Comparison of ENCODE assay signal across 23 cellular contexts in the genomic region with DNA sequence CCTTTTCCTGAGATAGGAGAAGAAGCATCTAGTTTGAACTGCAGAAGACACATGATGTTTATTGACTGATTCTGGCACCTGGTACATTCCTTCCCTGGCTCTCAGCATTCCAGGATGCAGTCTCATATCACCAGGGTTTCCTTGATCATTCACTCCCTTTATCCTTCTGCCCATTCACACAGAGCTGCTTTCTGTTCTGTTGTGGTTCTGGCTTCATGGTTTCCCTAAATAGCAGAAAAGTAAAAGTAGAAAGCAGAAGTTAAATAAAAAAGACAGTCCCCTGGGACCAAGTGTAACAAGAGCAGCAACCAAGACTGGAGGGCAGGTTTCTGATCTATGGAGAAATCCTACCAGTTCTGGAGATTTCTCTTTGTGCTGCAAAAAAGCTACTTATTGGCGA. TPM values are rescaled to one million over a fixed set of nuclear protein-coding genes. Genes with fewer than 3 reads are reported as not detected.
A peak's percentile ranks its signal among the peaks of the same experiment; 100 is the strongest.
DNase-seq lines count a peak whose midpoint lies in the region; ATAC-seq, FAIRE-seq and TF ChIP-seq lines count a peak whose summit lies in the region.
"Had no signal": no experiment of that assay in that cellular context is flagged by ENCODE, and none has a peak within 500 bp of the region (broad histone marks: within the 10 kb centered on the region; RNA-seq: fewer than 3 reads in every experiment).

No MANE protein-coding gene starts in this region.

- H3K4me1 ChIP-seq in Karpas-422 (ENCODE audit: low read length) (peaks cover 11% of the 10 kb centered on the region), keratinocyte (ENCODE audit: control insufficient read depth, extremely low read depth, insufficient read depth, low read length) (peaks cover 9% of the 10 kb centered on the region), right cardiac atrium (ENCODE audit: control insufficient read depth, insufficient read depth, low read length) (no peaks in the 10 kb centered on the region)
- H3K4me1 ChIP-seq: right atrium auricular region had no signal

- DNase-seq in Karpas-422: peak; percentile 83
- no peak for DNase-seq in keratinocyte (ENCODE audit: low read depth, low spot score)
- no peak for DNase-seq in AG08396 (ENCODE audit: low spot score)
- DNase-seq in osteocyte (ENCODE audit: extremely low spot score, unreplicated experiment): no peak
- DNase-seq in right cardiac atrium: no peak
- no peak for DNase-seq in activated T-helper 2 cell treated with anti-CD3 and anti-CD28 coated beads, Interferon-gamma antibody, Interleukin-2, Interleukin-4, amounts not matched to agents 10 μg/mL and 5 μg/mL and 100 μg/mL, durations not matched to agents 14 hours and 24 hours and 36 hours (ENCODE audit: low spot score)
- DNase-seq: activated CD8-positive, alpha-beta memory T cell treated with anti-CD3 and anti-CD28 coated beads, Interleukin-2, amount 50 U/mL, for 4 hours; brain microvascular endothelial cell; Calu3; dermis blood vessel endothelial cell; erythroblast; MG63; midbrain had no signal

- H3K9ac ChIP-seq in Karpas-422 (ENCODE audit: low read length) (no peak overlapping the region), keratinocyte (ENCODE audit: control insufficient read depth, extremely low read depth, insufficient read depth, low read length) (no peak overlapping the region)

- no peaks in the 10 kb centered on the region for H3K36me3 Mint-ChIP-seq in osteocyte (ENCODE audit: unreplicated experiment)
- no peaks in the 10 kb centered on the region for H3K36me3 Mint-ChIP-seq in activated T-helper 2 cell treated with anti-CD3 and anti-CD28 coated beads, Interferon-gamma antibody, Interleukin-2, Interleukin-4, amounts not matched to agents 10 μg/mL and 5 μg/mL and 100 μg/mL, durations not matched to agents 14 hours and 24 hours and 36 hours (ENCODE audit: low read depth)
- H3K36me3 Mint-ChIP-seq: activated naive CD4-positive, alpha-beta T cell treated with anti-CD3 and anti-CD28 coated beads, Interleukin-2, amount 50 U/mL, for 24 hours had no signal

- intact Hi-C loops in right cardiac atrium (cut with DNase I): no loop called here
- intact Hi-C loops in activated T-helper 2 cell treated with anti-CD3 and anti-CD28 coated beads, Interferon-gamma antibody, Interleukin-2, Interleukin-4, amounts not matched to agents 10 μg/mL and 5 μg/mL and 100 μg/mL, durations not matched to agents 14 hours and 24 hours and 36 hours (cut with micrococcal nuclease): no loop called here

- H2AFZ ChIP-seq in Karpas-422 (ENCODE audit: low read length) (no peak overlapping the region), keratinocyte (ENCODE audit: control insufficient read depth, low read length) (no peak overlapping the region)

- FAIRE-seq in keratinocyte (lab: Jason Lieb, UNC): peak; percentile 26

- H3K36me3 ChIP-seq in Karpas-422 (ENCODE audit: insufficient read depth, low read length) (no peaks in the 10 kb centered on the region), keratinocyte (ENCODE audit: control insufficient read depth in 2 of 2, extremely low read depth in 1 of 2, insufficient read depth in 2 of 2, low read length in 2 of 2) (no peaks in the 10 kb centered on the region)
- H3K36me3 ChIP-seq: brain microvascular endothelial cell, MG63, right atrium auricular region had no signal

- H3K4me3 Mint-ChIP-seq in osteocyte (ENCODE audit: unreplicated experiment): no peak overlapping the region
- H3K4me3 Mint-ChIP-seq in activated T-helper 2 cell treated with anti-CD3 and anti-CD28 coated beads, Interferon-gamma antibody, Interleukin-2, Interleukin-4, amounts not matched to agents 10 μg/mL and 5 μg/mL and 100 μg/mL, durations not matched to agents 14 hours and 24 hours and 36 hours (ENCODE audit: low read depth): no peak overlapping the region
- H3K4me3 Mint-ChIP-seq: activated naive CD4-positive, alpha-beta T cell treated with anti-CD3 and anti-CD28 coated beads, Interleukin-2, amount 50 U/mL, for 24 hours had no signal

- H3K9me3 Mint-ChIP-seq in osteocyte (ENCODE audit: unreplicated experiment): no peaks in the 10 kb centered on the region
- H3K9me3 Mint-ChIP-seq in activated T-helper 2 cell treated with anti-CD3 and anti-CD28 coated beads, Interferon-gamma antibody, Interleukin-2, Interleukin-4, amounts not matched to agents 10 μg/mL and 5 μg/mL and 100 μg/mL, durations not matched to agents 14 hours and 24 hours and 36 hours: no peaks in the 10 kb centered on the region
- H3K9me3 Mint-ChIP-seq: activated naive CD4-positive, alpha-beta T cell treated with anti-CD3 and anti-CD28 coated beads, Interleukin-2, amount 50 U/mL, for 24 hours had no signal

- dilution Hi-C loops in keratinocyte (cut with MboI; ENCODE audit: extremely low pct_ligation_motif_present, low sequenced_read_pairs): no loop called here

- H3K27ac Mint-ChIP-seq in osteocyte (ENCODE audit: unreplicated experiment): no peak overlapping the region
- no peak overlapping the region for H3K27ac Mint-ChIP-seq in activated T-helper 2 cell treated with anti-CD3 and anti-CD28 coated beads, Interferon-gamma antibody, Interleukin-2, Interleukin-4, amounts not matched to agents 10 μg/mL and 5 μg/mL and 100 μg/mL, durations not matched to agents 14 hours and 24 hours and 36 hours
- H3K27ac Mint-ChIP-seq: activated naive CD4-positive, alpha-beta T cell treated with anti-CD3 and anti-CD28 coated beads, Interleukin-2, amount 50 U/mL, for 24 hours had no signal

- no peak overlapping the region for H3K4me3 ChIP-seq in Karpas-422 (ENCODE audit: low read length)
- H3K4me3 ChIP-seq in keratinocyte (ENCODE audit: control insufficient read depth in 2 of 3, extremely low read depth in 1 of 3, insufficient read depth in 2 of 3, low read depth in 1 of 3, low read length in 3 of 3): no peak overlapping the region
- H3K4me3 ChIP-seq in right cardiac atrium (ENCODE audit: low read length): no peak overlapping the region
- H3K4me3 ChIP-seq: MG63, right atrium auricular region had no signal

- ATAC-seq in GM18868 (IDR thresholded peaks at IDR 0.05; ENCODE audit: unreplicated experiment) (peak; percentile 89), GM21825 (IDR thresholded peaks at IDR 0.05; ENCODE audit: unreplicated experiment) (peak; percentile 52), right cardiac atrium (no peak)
- ATAC-seq: activated CD4-positive, CD25-positive, alpha-beta regulatory T cell treated with anti-CD3 and anti-CD28 coated beads, Interleukin-2, amount 50 U/mL, for 24 hours had no signal

- H3K79me2 ChIP-seq in Karpas-422 (ENCODE audit: low read length) (no peaks in the 10 kb centered on the region), keratinocyte (ENCODE audit: control insufficient read depth, insufficient read depth, low read length) (no peaks in the 10 kb centered on the region)

- TF ChIP-seq CTCF in keratinocyte (optimal IDR thresholded peaks at IDR 0.05 in 1 of 3, IDR thresholded peaks at IDR 0.05 in 1 of 3, conservative IDR thresholded peaks at IDR 0.05 in 1 of 3; ENCODE audit: extremely low read depth in 1 of 3, insufficient read depth in 2 of 3, low read length in 3 of 3) (no peak), osteocyte (IDR thresholded peaks at IDR 0.05) (no peak)

- no peaks in the 10 kb centered on the region for H3K4me1 Mint-ChIP-seq in osteocyte (ENCODE audit: unreplicated experiment)
- H3K4me1 Mint-ChIP-seq in activated T-helper 2 cell treated with anti-CD3 and anti-CD28 coated beads, Interferon-gamma antibody, Interleukin-2, Interleukin-4, amounts not matched to agents 10 μg/mL and 5 μg/mL and 100 μg/mL, durations not matched to agents 14 hours and 24 hours and 36 hours (ENCODE audit: low read depth): no peaks in the 10 kb centered on the region

- H4K20me1 ChIP-seq in Karpas-422 (ENCODE audit: insufficient read depth, low read depth, low read length): no peaks in the 10 kb centered on the region
- no peaks in the 10 kb centered on the region for H4K20me1 ChIP-seq in keratinocyte (ENCODE audit: control insufficient read depth, extremely low read depth, insufficient read depth, low read length)

- H3K9me3 ChIP-seq in Karpas-422 (ENCODE audit: low read length) (no peaks in the 10 kb centered on the region), keratinocyte (ENCODE audit: control insufficient read depth, low read depth, low read length) (no peaks in the 10 kb centered on the region), right cardiac atrium (ENCODE audit: control insufficient read depth, low read length) (no peaks in the 10 kb centered on the region)
- H3K9me3 ChIP-seq: MG63, right atrium auricular region had no signal

- H3K27ac ChIP-seq in Karpas-422 (ENCODE audit: low read length): no peak overlapping the region
- no peak overlapping the region for H3K27ac ChIP-seq in keratinocyte (ENCODE audit: control insufficient read depth, insufficient read depth, low read length)
- H3K27ac ChIP-seq in right cardiac atrium (ENCODE audit: low read length): no peak overlapping the region
- H3K27ac ChIP-seq: brain microvascular endothelial cell, right atrium auricular region had no signal

- H3K9me2 ChIP-seq in Karpas-422 (replicated peaks; ENCODE audit: insufficient read depth, low read length): no peaks in the 10 kb centered on the region

- H3K27me3 ChIP-seq in Karpas-422 (ENCODE audit: low read length): no peaks in the 10 kb centered on the region
- peaks cover 8% of the 10 kb centered on the region for H3K27me3 ChIP-seq in keratinocyte (ENCODE audit: control insufficient read depth, extremely low read depth, insufficient read depth, low read length)
- H3K27me3 ChIP-seq in right cardiac atrium (ENCODE audit: control insufficient read depth, insufficient read depth): peaks cover 4% of the 10 kb centered on the region
- H3K27me3 ChIP-seq: brain microvascular endothelial cell, right atrium auricular region had no signal

- H3K9me1 ChIP-seq in keratinocyte (ENCODE audit: control insufficient read depth, extremely low read depth, insufficient read depth, low read length): no peaks in the 10 kb centered on the region

- H3K4me2 ChIP-seq in Karpas-422 (ENCODE audit: low read depth, low read length, poor library complexity, severe bottlenecking): no peak overlapping the region
- H3K4me2 ChIP-seq in keratinocyte (ENCODE audit: control insufficient read depth, extremely low read depth, insufficient read depth, low read depth, low read length): no peak overlapping the region

- H3K27me3 Mint-ChIP-seq in osteocyte (ENCODE audit: unreplicated experiment): peaks cover 53% of the 10 kb centered on the region
- peaks cover 43% of the 10 kb centered on the region for H3K27me3 Mint-ChIP-seq in activated T-helper 2 cell treated with anti-CD3 and anti-CD28 coated beads, Interferon-gamma antibody, Interleukin-2, Interleukin-4, amounts not matched to agents 10 μg/mL and 5 μg/mL and 100 μg/mL, durations not matched to agents 14 hours and 24 hours and 36 hours (ENCODE audit: low read depth)

- 78% methylated on average over 1 of the region's 1 CpG for WGBS in right cardiac atrium

RNA-seq across cellular contexts. Expression of a gene that starts 3.2 kb away (rescaled TPM):
- not detected in 2 replicates for total RNA-seq in Karpas-422 (2014; rRNA removed; shearing (Covaris generic); ENCODE audit: low replicate concordance)
- not detected in 3 replicates for polyA plus RNA-seq in keratinocyte
- polyA plus RNA-seq in keratinocyte (2011; ENCODE audit: low read depth): not detected
- not detected in 2 replicates for polyA plus RNA-seq in keratinocyte (2011; cell fraction: cytosol; rRNA removed)
- polyA plus RNA-seq in keratinocyte (2011; cell fraction: nucleus; rRNA removed): not detected in 2 replicates
- polyA plus RNA-seq in keratinocyte (2012; ENCODE audit: low replicate concordance): not detected in 2 replicates
- not detected in 3 replicates for polyA minus RNA-seq in keratinocyte
- not detected for polyA minus RNA-seq in keratinocyte (2011; cell fraction: cytosol; rRNA and poly(A)+ RNA removed)
- polyA minus RNA-seq in keratinocyte (2011; cell fraction: nucleus; rRNA and poly(A)+ RNA removed): not detected in 2 replicates
- not detected in 2 replicates for total RNA-seq in osteocyte
- not detected for total RNA-seq in right cardiac atrium
- not detected for polyA plus RNA-seq in right cardiac atrium
- not detected in 2 replicates for total RNA-seq in activated T-helper 2 cell treated with anti-CD3 and anti-CD28 coated beads, Interferon-gamma antibody, Interleukin-2, Interleukin-4, amounts not matched to agents 10 μg/mL and 5 μg/mL and 100 μg/mL, durations not matched to agents 14 hours and 24 hours and 36 hours
- total RNA-seq: Calu3; dermis blood vessel endothelial cell; G401; kidney epithelial cell; right atrium auricular region; RPMI7951; T-helper 1 cell treated with Interleukin-12 subunit alpha and Interleukin-12 subunit beta and Interleukin-4 antibody, amounts not matched to agents 30 ng/mL and 1 ng/mL, for 36 hours; temporal lobe had no signal

RNA-seq across cellular contexts. Expression of a gene that starts 26.9 kb away (rescaled TPM):
- not detected in 2 replicates for total RNA-seq in Karpas-422 (2014; rRNA removed; shearing (Covaris generic); ENCODE audit: low replicate concordance)
- polyA plus RNA-seq in keratinocyte (not detected in 3 replicates), right cardiac atrium (not detected)
- polyA plus RNA-seq in keratinocyte (2011; ENCODE audit: low read depth): not detected
- not detected in 2 replicates for polyA plus RNA-seq in keratinocyte (2011; cell fraction: cytosol; rRNA removed)
- polyA plus RNA-seq in keratinocyte (2011; cell fraction: nucleus; rRNA removed): not detected in 2 replicates
- not detected in 2 replicates for polyA plus RNA-seq in keratinocyte (2012; ENCODE audit: low replicate concordance)
- polyA minus RNA-seq in keratinocyte: not detected in 3 replicates
- polyA minus RNA-seq in keratinocyte (2011; cell fraction: cytosol; rRNA and poly(A)+ RNA removed): not detected
- polyA minus RNA-seq in keratinocyte (2011; cell fraction: nucleus; rRNA and poly(A)+ RNA removed): not detected in 2 replicates
- total RNA-seq in osteocyte (not detected in 2 replicates), right cardiac atrium (not detected)
- not detected in 2 replicates for total RNA-seq in activated T-helper 2 cell treated with anti-CD3 and anti-CD28 coated beads, Interferon-gamma antibody, Interleukin-2, Interleukin-4, amounts not matched to agents 10 μg/mL and 5 μg/mL and 100 μg/mL, durations not matched to agents 14 hours and 24 hours and 36 hours
- total RNA-seq: Calu3; dermis blood vessel endothelial cell; G401; kidney epithelial cell; right atrium auricular region; RPMI7951; T-helper 1 cell treated with Interleukin-12 subunit alpha and Interleukin-12 subunit beta and Interleukin-4 antibody, amounts not matched to agents 30 ng/mL and 1 ng/mL, for 36 hours; temporal lobe had no signal

RNA-seq across cellular contexts. Expression of a gene that starts 28.1 kb away (rescaled TPM):
- total RNA-seq in Karpas-422 (2014; rRNA removed; shearing (Covaris generic); ENCODE audit: low replicate concordance): not detected in 2 replicates
- polyA plus RNA-seq in keratinocyte (not detected in 3 replicates), right cardiac atrium (not detected)
- not detected for polyA plus RNA-seq in keratinocyte (2011; ENCODE audit: low read depth)
- polyA plus RNA-seq in keratinocyte (2011; cell fraction: cytosol; rRNA removed): not detected in 2 replicates
- polyA plus RNA-seq in keratinocyte (2011; cell fraction: nucleus; rRNA removed): not detected in 2 replicates
- polyA plus RNA-seq in keratinocyte (2012; ENCODE audit: low replicate concordance): 0.82 TPM in 1 of 2 replicates, not detected in the other
- not detected in 3 replicates for polyA minus RNA-seq in keratinocyte
- polyA minus RNA-seq in keratinocyte (2011; cell fraction: cytosol; rRNA and poly(A)+ RNA removed): not detected
- not detected in 2 replicates for polyA minus RNA-seq in keratinocyte (2011; cell fraction: nucleus; rRNA and poly(A)+ RNA removed)
- total RNA-seq in osteocyte (not detected in 2 replicates), right cardiac atrium (not detected)
- not detected in 2 replicates for total RNA-seq in activated T-helper 2 cell treated with anti-CD3 and anti-CD28 coated beads, Interferon-gamma antibody, Interleukin-2, Interleukin-4, amounts not matched to agents 10 μg/mL and 5 μg/mL and 100 μg/mL, durations not matched to agents 14 hours and 24 hours and 36 hours
- total RNA-seq: Calu3; dermis blood vessel endothelial cell; G401; kidney epithelial cell; right atrium auricular region; RPMI7951; T-helper 1 cell treated with Interleukin-12 subunit alpha and Interleukin-12 subunit beta and Interleukin-4 antibody, amounts not matched to agents 30 ng/mL and 1 ng/mL, for 36 hours; temporal lobe had no signal

RNA-seq across cellular contexts. Expression of a gene that starts 44.3 kb away (rescaled TPM):
- not detected in 2 replicates for total RNA-seq in Karpas-422 (2014; rRNA removed; shearing (Covaris generic); ENCODE audit: low replicate concordance)
- polyA plus RNA-seq in keratinocyte: not detected in 3 replicates
- not detected for polyA plus RNA-seq in keratinocyte (2011; ENCODE audit: low read depth)
- polyA plus RNA-seq in keratinocyte (2011; cell fraction: cytosol; rRNA removed): not detected in 2 replicates
- not detected in 2 replicates for polyA plus RNA-seq in keratinocyte (2011; cell fraction: nucleus; rRNA removed)
- not detected in 2 replicates for polyA plus RNA-seq in keratinocyte (2012; ENCODE audit: low replicate concordance)
- not detected in 3 replicates for polyA minus RNA-seq in keratinocyte
- not detected for polyA minus RNA-seq in keratinocyte (2011; cell fraction: cytosol; rRNA and poly(A)+ RNA removed)
- polyA minus RNA-seq in keratinocyte (2011; cell fraction: nucleus; rRNA and poly(A)+ RNA removed): not detected in 2 replicates
- not detected in 2 replicates for total RNA-seq in osteocyte
- not detected for total RNA-seq in right cardiac atrium
- polyA plus RNA-seq in right cardiac atrium: not detected
- total RNA-seq in activated T-helper 2 cell treated with anti-CD3 and anti-CD28 coated beads, Interferon-gamma antibody, Interleukin-2, Interleukin-4, amounts not matched to agents 10 μg/mL and 5 μg/mL and 100 μg/mL, durations not matched to agents 14 hours and 24 hours and 36 hours: not detected in 2 replicates
- total RNA-seq: Calu3; dermis blood vessel endothelial cell; G401; kidney epithelial cell; right atrium auricular region; RPMI7951; T-helper 1 cell treated with Interleukin-12 subunit alpha and Interleukin-12 subunit beta and Interleukin-4 antibody, amounts not matched to agents 30 ng/mL and 1 ng/mL, for 36 hours; temporal lobe had no signal

Comparison
In these comparisons a context has a peak if more than half of its experiments do, and no peak if none do; other contexts are left out.
1. ATAC-seq: peak in GM18868 (single experiment) and GM21825 (single experiment); none in right cardiac atrium (0 of 2).